8 cellular contexts compared by ENCODE assay signal in the genomic region with DNA sequence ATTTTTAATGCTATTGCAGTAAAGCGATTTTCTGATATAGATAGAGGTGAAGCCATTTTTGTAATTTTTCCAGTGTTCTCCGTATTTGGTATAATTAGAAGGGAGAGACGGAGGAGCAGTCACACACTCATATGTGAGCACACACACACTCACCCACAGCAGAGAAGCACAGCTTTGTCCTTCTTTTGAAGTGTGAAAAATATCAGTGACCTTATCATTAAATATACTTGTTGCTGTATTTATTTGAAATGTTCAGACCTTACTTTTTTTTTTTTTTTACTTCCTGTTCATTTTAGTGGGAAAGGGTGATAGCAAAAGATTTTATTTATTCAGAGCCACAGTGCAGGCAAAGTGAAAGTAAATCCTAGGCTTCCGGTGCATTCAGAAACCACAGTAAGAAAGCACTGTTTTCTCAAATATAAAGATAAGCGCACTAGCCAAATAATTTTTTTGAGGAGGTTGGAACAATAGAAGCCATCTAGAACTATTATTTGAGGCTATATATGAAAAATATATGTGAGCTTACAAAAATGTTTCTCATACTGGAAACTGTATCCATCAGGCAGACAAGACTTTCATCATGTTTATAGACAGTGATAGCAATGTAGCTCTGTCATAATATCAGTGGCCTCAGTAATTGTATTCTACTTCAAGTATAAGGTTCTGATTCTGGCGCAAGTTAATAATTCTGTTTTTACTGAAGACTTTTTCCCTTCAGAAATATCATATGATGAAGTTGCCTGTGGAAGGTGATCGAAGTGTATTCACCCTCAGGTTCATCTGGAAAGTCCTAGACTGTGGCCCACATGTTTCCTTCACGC. TPM values are rescaled to one million over a fixed set of nuclear protein-coding genes. Genes with fewer than 3 reads are reported as not detected.
A peak's percentile ranks its signal among the peaks of the same experiment; 100 is the strongest.
DNase-seq lines count a peak whose midpoint lies in the region; ATAC-seq, FAIRE-seq and TF ChIP-seq lines count a peak whose summit lies in the region.

No MANE protein-coding gene starts in this region.

- no peak for TF ChIP-seq CTCF in CD4-positive, alpha-beta T cell (IDR thresholded peaks at IDR 0.05)
- no peak for TF ChIP-seq CTCF in OCI-LY7 (conservative IDR thresholded peaks at IDR 0.05; ENCODE audit: low read length)

- H3K79me2 ChIP-seq in Karpas-422 (ENCODE audit: low read length) (no peaks in the 10 kb centered on the region), OCI-LY7 (ENCODE audit: insufficient read depth, low read depth, low read length) (no peaks in the 10 kb centered on the region)

- H3K4me2 ChIP-seq in Karpas-422 (ENCODE audit: low read depth, low read length, poor library complexity, severe bottlenecking) (peak overlapping the region; percentile 2), OCI-LY7 (ENCODE audit: low read length) (no peak overlapping the region)

- H3K4me1 ChIP-seq in Karpas-422 (ENCODE audit: low read length) (no peaks in the 10 kb centered on the region), OCI-LY7 (ENCODE audit: insufficient read depth, low read length, poor library complexity, severe bottlenecking) (no peaks in the 10 kb centered on the region)

- POLR2A ChIA-PET in CD4-positive, alpha-beta T cell (lab: Charles Lee) = interaction anchor here (0.8 to 2.2 kb wide), 7 partner anchors 14 to 651 kb away, joined by 3 to 29 read pairs (median 4); partner anchors contain the start of genes PTGR3 and TSHZ1
- POLR2A ChIA-PET in activated CD8-positive, alpha-beta T cell treated with anti-CD3 and anti-CD28 coated beads, Interleukin-2, amount 10 ng/mL, durations not matched to agents 7 days and 5 days (lab: Charles Lee) = interaction anchor here (0.5 to 1.8 kb wide), 7 partner anchors 14 to 1208 kb away, joined by 3 to 8 read pairs (median 4); partner anchors contain the start of genes PTGR3 and TSHZ1
- POLR2A ChIA-PET in OCI-LY7 (lab: Charles Lee) = no interaction called here

- no peaks in the 10 kb centered on the region for H3K9me3 Mint-ChIP-seq in CD4-positive, alpha-beta T cell
- H3K9me3 Mint-ChIP-seq in activated CD8-positive, alpha-beta T cell treated with anti-CD3 and anti-CD28 coated beads, Interleukin-2, amount 10 ng/mL, durations not matched to agents 7 days and 5 days (ENCODE audit: insufficient read depth) = no peaks in the 10 kb centered on the region

- H3K4me3 Mint-ChIP-seq in CD4-positive, alpha-beta T cell = peak overlapping the region; percentile 85
- H3K4me3 Mint-ChIP-seq in activated CD8-positive, alpha-beta T cell treated with anti-CD3 and anti-CD28 coated beads, Interleukin-2, amount 10 ng/mL, durations not matched to agents 7 days and 5 days = peak overlapping the region; percentile 83

- FAIRE-seq in GM19239 (lab: Jason Lieb, UNC) = peak; percentile 62

- DNase-seq in CD4-positive, alpha-beta T cell = no peak
- DNase-seq in GM19239 (ENCODE audit: insufficient read length, low spot score) (no peak), Karpas-422 (no peak), glomerular visceral epithelial cell (ENCODE audit: extremely low spot score) (peak; percentile 52), skeletal muscle cell (ENCODE audit: low read depth) (no peak), SKM-1 (lab: John Stamatoyannopoulos, UW; ENCODE audit: unreplicated experiment) (no peak), OCI-LY7 (ENCODE audit: low spot score) (no peak)
- no peak for DNase-seq in activated CD8-positive, alpha-beta T cell treated with anti-CD3 and anti-CD28 coated beads, Interleukin-2, amount 10 ng/mL, durations not matched to agents 7 days and 5 days

- no peaks in the 10 kb centered on the region for H3K27me3 Mint-ChIP-seq in CD4-positive, alpha-beta T cell
- no peaks in the 10 kb centered on the region for H3K27me3 Mint-ChIP-seq in activated CD8-positive, alpha-beta T cell treated with anti-CD3 and anti-CD28 coated beads, Interleukin-2, amount 10 ng/mL, durations not matched to agents 7 days and 5 days (ENCODE audit: low read depth)

- H3K4me3 ChIP-seq in Karpas-422 (ENCODE audit: low read length) = no peak overlapping the region
- peak overlapping the region; percentile 34 for H3K4me3 ChIP-seq in skeletal muscle cell (ENCODE audit: low read depth, low read length)
- no peak overlapping the region for H3K4me3 ChIP-seq in OCI-LY7 (ENCODE audit: low read depth, low read length, poor library complexity, severe bottlenecking)

- H3K27ac Mint-ChIP-seq in CD4-positive, alpha-beta T cell = peak overlapping the region; percentile 88
- H3K27ac Mint-ChIP-seq in activated CD8-positive, alpha-beta T cell treated with anti-CD3 and anti-CD28 coated beads, Interleukin-2, amount 10 ng/mL, durations not matched to agents 7 days and 5 days = peak overlapping the region; percentile 92

- H3K36me3 Mint-ChIP-seq in CD4-positive, alpha-beta T cell (ENCODE audit: low read depth) = no peaks in the 10 kb centered on the region
- H3K36me3 Mint-ChIP-seq in activated CD8-positive, alpha-beta T cell treated with anti-CD3 and anti-CD28 coated beads, Interleukin-2, amount 10 ng/mL, durations not matched to agents 7 days and 5 days (ENCODE audit: low read depth) = peaks cover 3% of the 10 kb centered on the region

- intact Hi-C loops in CD4-positive, alpha-beta T cell (cut with DNase I, micrococcal nuclease) = loop anchor here (2.0 to 10.0 kb wide), 4 partner anchors 37 to 623 kb away; partner anchors contain the start of genes PTGR3 (in 1 of the 2) and TSHZ1 (in 1 of the 2)
- intact Hi-C loops in OCI-LY7 (cut with micrococcal nuclease; ENCODE audit: unreplicated experiment) = no loop called here

- H3K9me3 ChIP-seq in CD4-positive, alpha-beta T cell (ENCODE audit: control insufficient read depth, low read length) = no peaks in the 10 kb centered on the region
- H3K9me3 ChIP-seq in Karpas-422 (ENCODE audit: low read length) (no peaks in the 10 kb centered on the region), OCI-LY7 (ENCODE audit: low read length) (no peaks in the 10 kb centered on the region)

- H4K20me1 ChIP-seq in Karpas-422 (ENCODE audit: insufficient read depth, low read depth, low read length) (peaks cover 15% of the 10 kb centered on the region), OCI-LY7 (ENCODE audit: insufficient read depth, low read length) (no peaks in the 10 kb centered on the region)

- H2AFZ ChIP-seq in Karpas-422 (ENCODE audit: low read length) (no peak overlapping the region), OCI-LY7 (ENCODE audit: low read length) (no peak overlapping the region)

- peak overlapping the region; percentile 66 for H3K27ac ChIP-seq in CD4-positive, alpha-beta T cell (ENCODE audit: low read depth, low read length)
- H3K27ac ChIP-seq in Karpas-422 (ENCODE audit: low read length) (no peak overlapping the region), OCI-LY7 (ENCODE audit: low read depth, low read length, poor library complexity, severe bottlenecking) (no peak overlapping the region)

- H3K36me3 ChIP-seq in Karpas-422 (ENCODE audit: insufficient read depth, low read length) (no peaks in the 10 kb centered on the region), OCI-LY7 (ENCODE audit: insufficient read depth, low read length) (no peaks in the 10 kb centered on the region)

- H3K9ac ChIP-seq in Karpas-422 (ENCODE audit: low read length) = no peak overlapping the region

- H3K9me2 ChIP-seq in Karpas-422 (replicated peaks; ENCODE audit: insufficient read depth, low read length) (no peaks in the 10 kb centered on the region), OCI-LY7 (ENCODE audit: insufficient read depth, low read length) (no peaks in the 10 kb centered on the region)

- H3K4me1 Mint-ChIP-seq in CD4-positive, alpha-beta T cell (ENCODE audit: low read depth) = peaks cover 73% of the 10 kb centered on the region
- H3K4me1 Mint-ChIP-seq in activated CD8-positive, alpha-beta T cell treated with anti-CD3 and anti-CD28 coated beads, Interleukin-2, amount 10 ng/mL, durations not matched to agents 7 days and 5 days (ENCODE audit: low read depth) = peaks cover 49% of the 10 kb centered on the region

- peak; percentile 61 for ATAC-seq in CD4-positive, alpha-beta T cell (ENCODE audit: poor library complexity)
- ATAC-seq in activated CD8-positive, alpha-beta T cell treated with anti-CD3 and anti-CD28 coated beads, Interleukin-2, amount 10 ng/mL, durations not matched to agents 7 days and 5 days = peak; percentile 59

- H3K27me3 ChIP-seq in CD4-positive, alpha-beta T cell (ENCODE audit: control insufficient read depth, insufficient read depth, low read length) = no peaks in the 10 kb centered on the region
- no peaks in the 10 kb centered on the region for H3K27me3 ChIP-seq in Karpas-422 (ENCODE audit: low read length)

- CTCF ChIA-PET in CD4-positive, alpha-beta T cell (lab: Charles Lee) = interaction anchor here (0.7 to 1.2 kb wide), 2 partner anchors 36 to 1105 kb away, joined by 3 read pairs; no protein-coding TSS in a partner anchor
- CTCF ChIA-PET in activated CD8-positive, alpha-beta T cell treated with anti-CD3 and anti-CD28 coated beads, Interleukin-2, amount 10 ng/mL, durations not matched to agents 7 days and 5 days (lab: Charles Lee) = interaction anchor here (0.9 kb wide), 1 partner anchor 230 kb away, joined by 3 read pairs; no protein-coding TSS in a partner anchor
- CTCF ChIA-PET in OCI-LY7 (lab: Charles Lee; ENCODE audit: unreplicated experiment) = no interaction called here

- no TSS peak for BruUV-seq in OCI-LY7 (replicated peaks; lab: Mats Ljungman, UMichigan)

RNA-seq across cellular contexts. Expression of gene TSHZ1, which starts 37.2 kb away (rescaled TPM):
- 10 to 100 TPM; 19.9 to 21.5 TPM for total RNA-seq in CD4-positive, alpha-beta T cell
- total RNA-seq in Karpas-422 (2014; rRNA removed; shearing (Covaris generic); ENCODE audit: low replicate concordance) = 4.7 and 5.7 TPM in 2 replicates
- 10 to 100 TPM; 16.7 to 16.8 TPM for total RNA-seq in activated CD8-positive, alpha-beta T cell treated with anti-CD3 and anti-CD28 coated beads, Interleukin-2, amount 10 ng/mL, durations not matched to agents 7 days and 5 days
- total RNA-seq in OCI-LY7 (2014; rRNA removed; shearing (Covaris generic)) = 4.6 and 5.9 TPM in 2 replicates
- total RNA-seq in OCI-LY7 (2022) = 9.5 and 10.5 TPM in 2 replicates

RNA-seq across cellular contexts. Expression of gene PTGR3, which starts 38.9 kb away (rescaled TPM):
- 10 to 100 TPM; 14.1 to 14.3 TPM for total RNA-seq in CD4-positive, alpha-beta T cell
- total RNA-seq in Karpas-422 (2014; rRNA removed; shearing (Covaris generic); ENCODE audit: low replicate concordance) = 6.6 and 17.7 TPM in 2 replicates
- 10 to 100 TPM; 21.8 to 21.9 TPM for total RNA-seq in activated CD8-positive, alpha-beta T cell treated with anti-CD3 and anti-CD28 coated beads, Interleukin-2, amount 10 ng/mL, durations not matched to agents 7 days and 5 days
- 1.8 and 3.0 TPM in 2 replicates for total RNA-seq in OCI-LY7 (2014; rRNA removed; shearing (Covaris generic))
- 14.9 and 16.6 TPM in 2 replicates for total RNA-seq in OCI-LY7 (2022)
